In the genomic region with DNA sequence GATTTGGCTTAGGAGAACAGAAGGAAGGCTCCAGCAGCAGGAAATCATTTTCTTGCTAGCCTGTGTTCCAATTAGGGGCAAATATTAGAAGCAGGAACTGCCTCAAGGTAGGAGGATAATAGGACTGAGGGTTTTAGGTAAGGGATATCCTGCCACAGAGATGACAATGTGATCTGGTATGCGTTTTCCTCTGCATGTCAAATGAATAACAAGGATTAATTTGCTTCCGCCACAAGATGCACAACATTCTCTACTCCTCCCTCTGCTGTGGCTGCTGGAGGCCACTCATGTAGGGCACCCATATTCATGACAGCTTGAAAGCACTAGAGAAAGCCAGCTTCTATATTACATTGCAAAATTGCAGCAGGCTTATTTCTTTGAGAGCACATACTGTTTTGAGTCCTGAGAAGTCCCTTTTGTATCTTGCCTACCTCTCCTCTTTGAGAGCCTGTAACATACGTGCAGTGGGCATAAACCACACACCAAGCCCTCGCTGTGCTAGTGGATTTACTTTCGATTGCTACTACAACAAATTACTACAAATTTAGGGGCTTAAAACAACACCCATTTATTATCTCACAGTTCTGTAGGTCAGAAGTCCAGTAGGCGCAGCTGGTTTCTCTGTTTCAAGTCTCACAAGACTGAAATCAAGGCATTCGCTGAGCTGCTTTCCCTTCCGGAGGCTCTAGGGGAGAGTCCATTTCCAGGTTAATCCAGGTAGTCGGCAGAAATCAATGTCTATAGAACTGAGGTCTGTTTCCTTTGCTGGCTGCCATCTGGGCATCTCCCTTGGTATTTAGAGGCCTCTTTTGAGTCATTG, we compare ENCODE assay signal across 17 cellular contexts. TPM values are rescaled to one million over a fixed set of nuclear protein-coding genes. Genes with fewer than 3 reads are reported as not detected.
A peak's percentile ranks its signal among the peaks of the same experiment; 100 is the strongest.
DNase-seq lines count a peak whose midpoint lies in the region; ATAC-seq, FAIRE-seq and TF ChIP-seq lines count a peak whose summit lies in the region.
"Had no signal": no experiment of that assay in that cellular context is flagged by ENCODE, and none has a peak within 500 bp of the region (broad histone marks: within the 10 kb centered on the region; RNA-seq: fewer than 3 reads in every experiment).

No MANE protein-coding gene starts in this region.

- H3K4ac ChIP-seq in H1 (replicated peaks; ENCODE audit: insufficient read length, low read depth, low read length): no peak overlapping the region

- no peaks in the 10 kb centered on the region for H3K79me1 ChIP-seq in H1 (ENCODE audit: low read depth, low read length)

- no peak overlapping the region for H3K4me3 ChIP-seq in H1 (ENCODE audit: extremely low read depth in 1 of 4, insufficient read depth in 2 of 4, low read depth in 3 of 4, low read length in 4 of 4)
- H3K4me3 ChIP-seq: PC-9, thyroid gland had no signal

- H3K9me3 ChIP-seq in H1 (ENCODE audit: insufficient read depth in 2 of 2, low read depth in 1 of 2, low read length in 1 of 2): no peaks in the 10 kb centered on the region
- H3K9me3 ChIP-seq: thyroid gland had no signal

- H2BK20ac ChIP-seq in H1 (ENCODE audit: low read length): no peak overlapping the region

- no peaks in the 10 kb centered on the region for H3K79me2 ChIP-seq in H1 (ENCODE audit: control insufficient read depth in 1 of 2, insufficient read depth in 2 of 2, low read length in 2 of 2)

- POLR2A ChIA-PET in H1 (lab: Charles Lee; ENCODE audit: partially characterized antibody): no interaction called here

- H3K27me3 ChIP-seq in H1 (replicated peaks in 1 of 4; ENCODE audit: control insufficient read depth in 3 of 4, extremely low read depth in 1 of 4, insufficient read depth in 3 of 4, low read length in 3 of 4): peaks cover 6 to 12% (median 7%) of the 10 kb centered on the region in 4 experiments
- H3K27me3 ChIP-seq: thyroid gland had no signal

- peaks cover 67% of the 10 kb centered on the region for H3K4me1 Mint-ChIP-seq in activated naive CD4-positive, alpha-beta T cell treated with anti-CD3 and anti-CD28 coated beads, Interleukin-2, amount 10 ng/mL, durations not matched to agents 7 days and 5 days
- peaks cover 54% of the 10 kb centered on the region for H3K4me1 Mint-ChIP-seq in stimulated activated memory B cell treated with anti-CD40 and anti-IgM and Interleukin-4, amounts not matched to agents 10 μg/mL and 1 μg/mL and 100 μg/mL, for 72 hours

- TF ChIP-seq RAD21 in H1 (IDR thresholded peaks at IDR 0.05 in 1 of 2, conservative IDR thresholded peaks at IDR 0.05 in 1 of 2; ENCODE audit: low read depth in 2 of 2, low read length in 2 of 2): no peak

- H3K36me3 Mint-ChIP-seq in activated naive CD4-positive, alpha-beta T cell treated with anti-CD3 and anti-CD28 coated beads, Interleukin-2, amount 10 ng/mL, durations not matched to agents 7 days and 5 days: peaks cover 2% of the 10 kb centered on the region
- peaks cover 3 to 10% of the 10 kb centered on the region in 2 donors for H3K36me3 Mint-ChIP-seq in activated naive CD4-positive, alpha-beta T cell treated with anti-CD3 and anti-CD28 coated beads, Interleukin-2, amount 50 U/mL, for 72 hours
- peaks cover 7% of the 10 kb centered on the region for H3K36me3 Mint-ChIP-seq in stimulated activated memory B cell treated with anti-CD40 and anti-IgM and Interleukin-4, amounts not matched to agents 10 μg/mL and 1 μg/mL and 100 μg/mL, for 72 hours

- H3K27me3 Mint-ChIP-seq in activated naive CD4-positive, alpha-beta T cell treated with anti-CD3 and anti-CD28 coated beads, Interleukin-2, amount 10 ng/mL, durations not matched to agents 7 days and 5 days: peaks cover 5% of the 10 kb centered on the region
- H3K27me3 Mint-ChIP-seq in stimulated activated memory B cell treated with anti-CD40 and anti-IgM and Interleukin-4, amounts not matched to agents 10 μg/mL and 1 μg/mL and 100 μg/mL, for 72 hours: no peaks in the 10 kb centered on the region

- H4K5ac ChIP-seq in H1 (ENCODE audit: insufficient read length, low read depth, low read length): no peak overlapping the region

- in situ Hi-C loops in G401 (cut with HindIII; ENCODE audit: low sequenced_read_pairs): no loop called here

- H3K9me3 Mint-ChIP-seq in activated naive CD4-positive, alpha-beta T cell treated with anti-CD3 and anti-CD28 coated beads, Interleukin-2, amount 10 ng/mL, durations not matched to agents 7 days and 5 days: no peaks in the 10 kb centered on the region
- peaks cover 0 to 6% of the 10 kb centered on the region in 2 donors for H3K9me3 Mint-ChIP-seq in activated naive CD4-positive, alpha-beta T cell treated with anti-CD3 and anti-CD28 coated beads, Interleukin-2, amount 50 U/mL, for 72 hours
- peaks cover under 1% of the 10 kb centered on the region for H3K9me3 Mint-ChIP-seq in stimulated activated memory B cell treated with anti-CD40 and anti-IgM and Interleukin-4, amounts not matched to agents 10 μg/mL and 1 μg/mL and 100 μg/mL, for 72 hours
- H3K9me3 Mint-ChIP-seq: activated T-helper 2 cell treated with anti-CD3 and anti-CD28 coated beads, Interferon-gamma antibody, Interleukin-2, Interleukin-4, amounts not matched to agents 10 μg/mL and 5 μg/mL and 100 μg/mL, durations not matched to agents 14 hours and 24 hours and 36 hours had no signal

- H4K91ac ChIP-seq in H1 (replicated peaks; ENCODE audit: insufficient read length, low read length): no peak overlapping the region

- H4K8ac ChIP-seq in H1 (ENCODE audit: extremely low read depth, insufficient read depth, low read length): no peak overlapping the region

- no peak overlapping the region for H2AK5ac ChIP-seq in H1 (ENCODE audit: low read depth, low read length)

- no peak for TF ChIP-seq CTCF in H1 (IDR thresholded peaks at IDR 0.05; ENCODE audit: control extremely low read depth in 1 of 3, insufficient read depth in 1 of 3, low read depth in 1 of 3, low read length in 3 of 3)

- TF ChIP-seq POLR2A in H1 (IDR thresholded peaks at IDR 0.05; ENCODE audit: control extremely low read depth in 1 of 2, low read depth in 2 of 2, low read length in 2 of 2): no peak

- DNase-seq in activated naive CD4-positive, alpha-beta T cell treated with anti-CD3 and anti-CD28 coated beads, Interleukin-2, amount 10 ng/mL, durations not matched to agents 7 days and 5 days: peak; percentile 39
- no peak for DNase-seq in activated naive CD4-positive, alpha-beta T cell treated with anti-CD3 and anti-CD28 coated beads, Interleukin-2, amount 50 U/mL, for 72 hours (ENCODE audit: low spot score in 2 of 2)
- peak; percentile 7 for DNase-seq in NCI-H69 (lab: John Stamatoyannopoulos, UW)
- no peak for DNase-seq in H1 (ENCODE audit: low read depth in 1 of 2, low spot score in 2 of 2)
- no peak for DNase-seq in middle frontal gyrus (ENCODE audit: extremely low spot score, low spot score)
- no peak for DNase-seq in G401 (ENCODE audit: low spot score)
- DNase-seq in MV-4-11 (lab: John Stamatoyannopoulos, UW): no peak
- DNase-seq: activated CD4-positive, alpha-beta T cell treated with anti-CD3 and anti-CD28 coated beads for 48 hours; DMS53; effector CD4-positive, alpha-beta T cell; midbrain; NCI-H345; stimulated activated CD4-positive, alpha-beta T cell treated with anti-CD3 and anti-CD28 coated beads, Interleukin-15, amount 100 ng/mL, for 24 hours had no signal

- no peak overlapping the region for H3K27ac ChIP-seq in H1 (ENCODE audit: low read depth, low read length)
- H3K27ac ChIP-seq: PC-9 had no signal

- WGBS in H1 (ENCODE audit: extremely low coverage in 1 of 2, insufficient coverage in 1 of 2, insufficient read length in 1 of 2, insufficient replicate concordance in 2 of 2, low coverage in 1 of 2, low lambda C conversion rate in 2 of 2, missing lambda C conversion rate in 1 of 2), 2 experiments: 86% methylated on average over 9 of the region's 9 CpGs; no CpG with 5 or more reads in 1 of the 2 experiments

- H3K14ac ChIP-seq in H1 (ENCODE audit: insufficient read length): no peak overlapping the region

- no peak overlapping the region for H3K4me2 ChIP-seq in H1 (ENCODE audit: insufficient read depth in 1 of 2, low read depth in 2 of 2, low read length in 2 of 2)
- H3K4me2 ChIP-seq: PC-9 had no signal

- H4K20me1 ChIP-seq in H1 (replicated peaks in 1 of 2; ENCODE audit: control insufficient read depth in 1 of 2, insufficient read depth in 2 of 2, low read length in 2 of 2): no peaks in the 10 kb centered on the region

- no peak overlapping the region for H2BK15ac ChIP-seq in H1 (ENCODE audit: low read length)

- FAIRE-seq in H1 (lab: Jason Lieb, UNC): no peak

- ATAC-seq in activated naive CD4-positive, alpha-beta T cell treated with anti-CD3 and anti-CD28 coated beads, Interleukin-2, amount 50 U/mL, for 72 hours: no peak
- no peak for ATAC-seq in stimulated activated memory B cell treated with anti-CD40 and anti-IgM and Interleukin-4, amounts not matched to agents 10 μg/mL and 1 μg/mL and 100 μg/mL, for 72 hours

- H3K23ac ChIP-seq in H1 (ENCODE audit: insufficient read length): no peak overlapping the region

- no peak overlapping the region for H3K9ac ChIP-seq in H1 (replicated peaks in 1 of 4; ENCODE audit: extremely low read depth in 1 of 4, low read depth in 3 of 4, low read length in 3 of 4)

- H3K36me3 ChIP-seq in H1 (ENCODE audit: control insufficient read depth in 2 of 4, insufficient read depth in 4 of 4, low read length in 3 of 4): no peaks in the 10 kb centered on the region
- H3K36me3 ChIP-seq: thyroid gland had no signal

- peak overlapping the region; percentile 65 for H3K27ac Mint-ChIP-seq in activated naive CD4-positive, alpha-beta T cell treated with anti-CD3 and anti-CD28 coated beads, Interleukin-2, amount 10 ng/mL, durations not matched to agents 7 days and 5 days
- no peak overlapping the region for H3K27ac Mint-ChIP-seq in activated naive CD4-positive, alpha-beta T cell treated with anti-CD3 and anti-CD28 coated beads, Interleukin-2, amount 50 U/mL, for 72 hours
- H3K27ac Mint-ChIP-seq in stimulated activated memory B cell treated with anti-CD40 and anti-IgM and Interleukin-4, amounts not matched to agents 10 μg/mL and 1 μg/mL and 100 μg/mL, for 72 hours: peak overlapping the region; percentile 6
- H3K27ac Mint-ChIP-seq: activated T-helper 2 cell treated with anti-CD3 and anti-CD28 coated beads, Interferon-gamma antibody, Interleukin-2, Interleukin-4, amounts not matched to agents 10 μg/mL and 5 μg/mL and 100 μg/mL, durations not matched to agents 14 hours and 24 hours and 36 hours had no signal

- peak overlapping the region; percentile 59; the same call in 1 of the 2 replicates for H2AFZ ChIP-seq in H1 (ENCODE audit: low read length)
- H2AFZ ChIP-seq: PC-9 had no signal

- H2BK120ac ChIP-seq in H1 (replicated peaks; ENCODE audit: low read depth, low read length): no peak overlapping the region

- no peak for TF ChIP-seq EP300 in H1 (IDR thresholded peaks at IDR 0.05; ENCODE audit: borderline replicate concordance in 1 of 2, low read depth in 2 of 2, low read length in 2 of 2)

- CTCF ChIA-PET in activated naive CD4-positive, alpha-beta T cell treated with anti-CD3 and anti-CD28 coated beads, Interleukin-2, amount 10 ng/mL, durations not matched to agents 7 days and 5 days (lab: Charles Lee): no interaction called here
- CTCF ChIA-PET in H1 (lab: Charles Lee; ENCODE audit: partially characterized antibody): interaction anchor here (0.5 to 1.1 kb wide), 3 partner anchors 12 to 298 kb away, joined by 3 to 4 read pairs (median 3); no protein-coding TSS in a partner anchor

- H3K4me1 ChIP-seq in H1 (replicated peaks in 1 of 4; ENCODE audit: control insufficient read depth in 3 of 4, insufficient read depth in 4 of 4, low read length in 3 of 4): peaks cover 0 to 3% (median 0%) of the 10 kb centered on the region in 4 experiments; a peak in 1 of 7 replicates

- no peak overlapping the region for H2BK5ac ChIP-seq in H1 (ENCODE audit: low read depth, low read length)

- H3K18ac ChIP-seq in H1 (ENCODE audit: extremely low read depth, low read length): no peak overlapping the region

- H3K23me2 ChIP-seq in H1 (ENCODE audit: low read depth, low read length): 0 out of 2 replicates have a peak, but pooled peaks cover under 1% of the 10 kb centered on the region

- no peak overlapping the region for H3K4me3 Mint-ChIP-seq in activated naive CD4-positive, alpha-beta T cell treated with anti-CD3 and anti-CD28 coated beads, Interleukin-2, amount 10 ng/mL, durations not matched to agents 7 days and 5 days
- no peak overlapping the region for H3K4me3 Mint-ChIP-seq in stimulated activated memory B cell treated with anti-CD40 and anti-IgM and Interleukin-4, amounts not matched to agents 10 μg/mL and 1 μg/mL and 100 μg/mL, for 72 hours

- H2BK12ac ChIP-seq in H1 (ENCODE audit: low read depth, low read length): no peak overlapping the region

- no peak overlapping the region for H3K56ac ChIP-seq in H1 (replicated peaks; ENCODE audit: insufficient read length, low read depth, low read length)

RNA-seq across cellular contexts. Expression of gene CD47, which starts 5.9 kb away (rescaled TPM):
- 100 to 1,000 TPM in 1 of 2 donors, 10 to 100 TPM in 1; 83.0 to 158 TPM for total RNA-seq in activated naive CD4-positive, alpha-beta T cell treated with anti-CD3 and anti-CD28 coated beads, Interleukin-2, amount 50 U/mL, for 72 hours
- 19.3 and 21.3 TPM in 2 replicates for total RNA-seq in H1 (2021; fragmentation: NEBNext Ultra II Directional; extraction: Animal tissue kit (Norgen Biotek cat#: 25700))
- polyA plus RNA-seq in H1 (2011; rRNA removed): 9.0 and 14.4 TPM in 2 replicates
- 16.2 TPM for polyA plus RNA-seq in H1 (2011; cell fraction: cytosol; rRNA removed)
- 5.3 TPM for polyA plus RNA-seq in H1 (2011; cell fraction: nucleus; rRNA removed)
- 7.7 to 16.6 TPM (median 13.5 TPM) in 4 replicates for polyA plus RNA-seq in H1 (2012, experiment 1 of 2)
- 7.2 TPM for polyA plus RNA-seq in H1 (2012, experiment 2 of 2)
- 17.6 TPM for polyA plus RNA-seq in H1 (2013, experiment 1 of 2)
- polyA plus RNA-seq in H1 (2013, experiment 2 of 2): 18.2 TPM
- 12.7 TPM in 2 replicates for polyA minus RNA-seq in H1 (2011; rRNA and poly(A)+ RNA removed)
- 5.8 TPM for polyA minus RNA-seq in H1 (2011; cell fraction: cytosol; rRNA and poly(A)+ RNA removed)
- 15.0 TPM for polyA minus RNA-seq in H1 (2011; cell fraction: nucleus; rRNA and poly(A)+ RNA removed)
- total RNA-seq in G401 (2014; rRNA removed; shearing (Covaris generic)): 0.85 TPM in 1 of 2 replicates, not detected in the other

Comparison
In these comparisons a context has a peak if more than half of its experiments do, and no peak if none do; other contexts are left out.
1. DNase-seq: peak in activated naive CD4-positive, alpha-beta T cell treated with anti-CD3 and anti-CD28 coated beads, Interleukin-2, amount 10 ng/mL, durations not matched to agents 7 days and 5 days (single experiment) and NCI-H69 (single experiment); none in activated naive CD4-positive, alpha-beta T cell treated with anti-CD3 and anti-CD28 coated beads, Interleukin-2, amount 50 U/mL, for 72 hours (0 of 2), H1 (0 of 2), middle frontal gyrus (single experiment), G401 (single experiment) and MV-4-11 (single experiment).
2. H3K27ac Mint-ChIP-seq: peak in activated naive CD4-positive, alpha-beta T cell treated with anti-CD3 and anti-CD28 coated beads, Interleukin-2, amount 10 ng/mL, durations not matched to agents 7 days and 5 days (single experiment) and stimulated activated memory B cell treated with anti-CD40 and anti-IgM and Interleukin-4, amounts not matched to agents 10 μg/mL and 1 μg/mL and 100 μg/mL, for 72 hours (single experiment); none in activated naive CD4-positive, alpha-beta T cell treated with anti-CD3 and anti-CD28 coated beads, Interleukin-2, amount 50 U/mL, for 72 hours (0 of 2).
3. RNA of gene CD47, which starts 5.9 kb away (total RNA-seq): 83.0 to 158 TPM in activated naive CD4-positive, alpha-beta T cell treated with anti-CD3 and anti-CD28 coated beads, Interleukin-2, amount 50 U/mL, for 72 hours and 19.3 to 21.3 TPM in H1; 0.85 TPM in G401; every median in the first group is over 10 times any median in the second.